Comparison of ENCODE assay signal across 8 cellular contexts in genomic region chr12:56267443-56268071, GRCh38.
DNase-seq lines count a peak whose midpoint lies in the region; ATAC-seq lines count a peak whose summit lies in the region.

No MANE protein-coding gene starts in this region.

- DNase-seq in DMS79 treated with DMSO at 0.1 percent for 48 hours (lab: John Stamatoyannopoulos, UW) (peak; percentile 22), DMS79 (lab: John Stamatoyannopoulos, UW) (no peak), iPS-NIHi7 (ENCODE audit: extremely low spot score) (peak; percentile 56), NCI-H1417 treated with DMSO at 0.1 percent for 48 hours (lab: John Stamatoyannopoulos, UW) (no peak), NCI-H1694 treated with DMSO at 0.1 percent for 48 hours (lab: John Stamatoyannopoulos, UW) (no peak)
- no peak for DNase-seq in stimulated activated naive CD8-positive, alpha-beta T cell treated with anti-CD3 and anti-CD28 coated beads, Interleukin-15, amount 100 ng/mL, for 72 hours

- no peaks in the 10 kb centered on the region for H3K27me3 Mint-ChIP-seq in stimulated activated naive CD8-positive, alpha-beta T cell treated with anti-CD3 and anti-CD28 coated beads, Interleukin-15, amount 100 ng/mL, for 72 hours

- H3K4me1 Mint-ChIP-seq in stimulated activated naive CD8-positive, alpha-beta T cell treated with anti-CD3 and anti-CD28 coated beads, Interleukin-15, amount 100 ng/mL, for 72 hours, result peaks cover 22% of the 10 kb centered on the region

- no peaks in the 10 kb centered on the region for H3K9me3 Mint-ChIP-seq in stimulated activated naive CD8-positive, alpha-beta T cell treated with anti-CD3 and anti-CD28 coated beads, Interleukin-15, amount 100 ng/mL, for 72 hours

- peak overlapping the region; percentile 72 to 85 for H3K27ac Mint-ChIP-seq in stimulated activated naive CD8-positive, alpha-beta T cell treated with anti-CD3 and anti-CD28 coated beads, Interleukin-15, amount 100 ng/mL, for 72 hours

- peak overlapping the region; percentile 90 for H3K27ac ChIP-seq in angular gyrus (ENCODE audit: low read depth, low read length)

- peak; percentile 9 for ATAC-seq in HG03342 (IDR thresholded peaks at IDR 0.05; ENCODE audit: unreplicated experiment)
- no peak for ATAC-seq in stimulated activated naive CD8-positive, alpha-beta T cell treated with anti-CD3 and anti-CD28 coated beads, Interleukin-15, amount 100 ng/mL, for 72 hours

- H3K4me3 Mint-ChIP-seq in stimulated activated naive CD8-positive, alpha-beta T cell treated with anti-CD3 and anti-CD28 coated beads, Interleukin-15, amount 100 ng/mL, for 72 hours, result peak overlapping the region; percentile 96 to 98

Comparison
In these comparisons a context has a peak if more than half of its experiments do, and no peak if none do; other contexts are left out.
1. DNase-seq: peak in DMS79 treated with DMSO at 0.1 percent for 48 hours (single experiment) and iPS-NIHi7 (single experiment); none in DMS79 (single experiment), stimulated activated naive CD8-positive, alpha-beta T cell treated with anti-CD3 and anti-CD28 coated beads, Interleukin-15, amount 100 ng/mL, for 72 hours (0 of 2), NCI-H1417 treated with DMSO at 0.1 percent for 48 hours (single experiment) and NCI-H1694 treated with DMSO at 0.1 percent for 48 hours (single experiment).